8 cellular contexts compared by ENCODE assay signal in genomic region chr12:47715393-47715876, GRCh38. TPM values are rescaled to one million over a fixed set of nuclear protein-coding genes. Genes with fewer than 3 reads are reported as not detected.
DNase-seq lines count a peak whose midpoint lies in the region; ATAC-seq, FAIRE-seq and TF ChIP-seq lines count a peak whose summit lies in the region.

No MANE protein-coding gene starts in this region.

- no peak overlapping the region for H2BK120ac ChIP-seq in neuronal stem cell (ENCODE audit: low read depth, low read length)

- no peak overlapping the region for H2BK15ac ChIP-seq in neuronal stem cell (ENCODE audit: low read length)

- no peak overlapping the region for H2BK12ac ChIP-seq in neuronal stem cell (ENCODE audit: low read length)

- H2AK5ac ChIP-seq in neuronal stem cell (ENCODE audit: low read depth, low read length): peak overlapping the region; percentile 40

- no peak for FAIRE-seq in RCC 7860 (lab: Jason Lieb, UNC)

- H3K14ac ChIP-seq in neuronal stem cell (ENCODE audit: low read length): no peak overlapping the region

- H3K9me3 Mint-ChIP-seq in activated T-cell treated with anti-CD3 and anti-CD28 coated beads, Interleukin-2, amount 50 U/mL, for 72 hours: no peaks in the 10 kb centered on the region

- H3K36me3 ChIP-seq in neuronal stem cell (replicated peaks in 1 of 2; ENCODE audit: control insufficient read depth in 2 of 2, insufficient read depth in 2 of 2, low read length in 2 of 2): peaks cover 0 to 3% of the 10 kb centered on the region in 2 donors
- peaks cover 0 to 4% (median 0%) of the 10 kb centered on the region in 5 donors for H3K36me3 ChIP-seq in subcutaneous abdominal adipose tissue (ENCODE audit: control insufficient read depth in 5 of 5, insufficient read depth in 5 of 5, low read length in 5 of 5)

- H3K36me3 Mint-ChIP-seq in activated T-cell treated with anti-CD3 and anti-CD28 coated beads, Interleukin-2, amount 50 U/mL, for 72 hours (ENCODE audit: insufficient read depth in 2 of 2): no peaks in the 10 kb centered on the region

- H3K4me2 ChIP-seq in neuronal stem cell (ENCODE audit: insufficient read depth, low read length, poor library complexity, severe bottlenecking): no peak overlapping the region

- no peaks in the 10 kb centered on the region for H3K79me1 ChIP-seq in neuronal stem cell (ENCODE audit: low read depth, low read length)

- peak; percentile 67 for TF ChIP-seq CTCF in fibroblast of the aortic adventitia (IDR thresholded peaks at IDR 0.05; ENCODE audit: insufficient read depth, low read length)

- no CpG with 5 or more reads among the region's 10 CpGs for WGBS in neuronal stem cell (ENCODE audit: extremely low coverage in 2 of 2, insufficient read length in 2 of 2, insufficient replicate concordance in 1 of 2), 2 donors

- H3K4me3 ChIP-seq in fibroblast of the aortic adventitia (ENCODE audit: low read depth, low read length) (peak overlapping the region; percentile 39), neuronal stem cell (ENCODE audit: low read length in 2 of 2) (no peak overlapping the region), subcutaneous abdominal adipose tissue (ENCODE audit: low read depth in 1 of 5, low read length in 5 of 5) (peak overlapping the region in 4 of 5 donors; percentile 24 to 62 (median 29))

- H3K4me1 ChIP-seq in neuronal stem cell (ENCODE audit: control insufficient read depth in 2 of 2, insufficient read depth in 1 of 2, low read depth in 1 of 2, low read length in 2 of 2) (peaks cover 2 to 5% of the 10 kb centered on the region in 2 donors), subcutaneous abdominal adipose tissue (ENCODE audit: control insufficient read depth in 5 of 5, insufficient read depth in 5 of 5, low read length in 5 of 5) (peaks cover 16 to 47% (median 45%) of the 10 kb centered on the region in 5 donors)

- no peak overlapping the region for H3K4me3 Mint-ChIP-seq in activated T-cell treated with anti-CD3 and anti-CD28 coated beads, Interleukin-2, amount 50 U/mL, for 72 hours

- no peak overlapping the region for H4K8ac ChIP-seq in neuronal stem cell (ENCODE audit: low read depth, low read length)

- H3K27me3 ChIP-seq in neuronal stem cell (ENCODE audit: control insufficient read depth in 3 of 3, insufficient read depth in 3 of 3, low read depth in 1 of 3, low read length in 3 of 3): no peaks in the 10 kb centered on the region
- no peaks in the 10 kb centered on the region for H3K27me3 ChIP-seq in subcutaneous abdominal adipose tissue (ENCODE audit: control insufficient read depth in 5 of 5, insufficient read depth in 4 of 5, low read length in 5 of 5)

- no peak overlapping the region for H3K18ac ChIP-seq in neuronal stem cell (ENCODE audit: low read length)

- peak; percentile 71 for ATAC-seq in GM21515 (IDR thresholded peaks at IDR 0.05; ENCODE audit: unreplicated experiment)
- peak; percentile 84 to 87 for ATAC-seq in activated T-cell treated with anti-CD3 and anti-CD28 coated beads, Interleukin-2, amount 50 U/mL, for 72 hours (replicated peaks in 1 of 2)

- H3K27ac Mint-ChIP-seq in activated T-cell treated with anti-CD3 and anti-CD28 coated beads, Interleukin-2, amount 50 U/mL, for 72 hours: no peak overlapping the region

- H2BK5ac ChIP-seq in neuronal stem cell (ENCODE audit: low read length): no peak overlapping the region

- no peak overlapping the region for H4K91ac ChIP-seq in neuronal stem cell (ENCODE audit: low read depth, low read length, poor library complexity)

- H3K27ac ChIP-seq in neuronal stem cell (replicated peaks; ENCODE audit: low read length): no peak overlapping the region
- no peak overlapping the region for H3K27ac ChIP-seq in subcutaneous abdominal adipose tissue (ENCODE audit: low read depth, low read length)

- H2AFZ ChIP-seq in neuronal stem cell (ENCODE audit: low read length): no peak overlapping the region

- H3K27me3 Mint-ChIP-seq in activated T-cell treated with anti-CD3 and anti-CD28 coated beads, Interleukin-2, amount 50 U/mL, for 72 hours (ENCODE audit: low read depth): no peaks in the 10 kb centered on the region

- peak; percentile 56 for DNase-seq in CMK (ENCODE audit: low read depth)
- DNase-seq in Kasumi-1 (lab: John Stamatoyannopoulos, UW): peak; percentile 87 to 93
- DNase-seq in RCC 7860 (ENCODE audit: low spot score): peak; percentile 61
- DNase-seq in activated T-cell treated with anti-CD3 and anti-CD28 coated beads, Interleukin-2, amount 50 U/mL, for 72 hours: peak; percentile 78
- DNase-seq in fibroblast of the aortic adventitia (ENCODE audit: low read depth): peak; percentile 92
- DNase-seq in neuronal stem cell (ENCODE audit: low spot score): peak; percentile 84

- H3K4me1 Mint-ChIP-seq in activated T-cell treated with anti-CD3 and anti-CD28 coated beads, Interleukin-2, amount 50 U/mL, for 72 hours (ENCODE audit: low read depth): peaks cover 37% of the 10 kb centered on the region

- no peaks in the 10 kb centered on the region for H3K9me3 ChIP-seq in neuronal stem cell (replicated peaks in 1 of 2; ENCODE audit: control insufficient read depth in 2 of 2, insufficient read depth in 1 of 2, low read depth in 1 of 2, low read length in 2 of 2)
- no peaks in the 10 kb centered on the region for H3K9me3 ChIP-seq in subcutaneous abdominal adipose tissue (ENCODE audit: control insufficient read depth in 5 of 5, low read length in 5 of 5)

- H3K9ac ChIP-seq in neuronal stem cell (ENCODE audit: low read depth, low read length, poor library complexity) (no peak overlapping the region), subcutaneous abdominal adipose tissue (ENCODE audit: low read length in 5 of 5) (peak overlapping the region in 1 of 5 donors; percentile 59)

- no peak overlapping the region for H3K4ac ChIP-seq in neuronal stem cell (ENCODE audit: low read length)

- no peak overlapping the region for H3K23ac ChIP-seq in neuronal stem cell (ENCODE audit: low read depth, low read length, poor library complexity)

RNA-seq across cellular contexts. Expression of gene RPAP3, which starts 9.6 kb away (rescaled TPM):
- 10 to 100 TPM; 34.4 to 36.0 TPM for total RNA-seq in activated T-cell treated with anti-CD3 and anti-CD28 coated beads, Interleukin-2, amount 50 U/mL, for 72 hours
- 15.7 and 25.7 TPM in 2 replicates for total RNA-seq in fibroblast of the aortic adventitia (ENCODE audit: low replicate concordance)
- polyA plus RNA-seq in neuronal stem cell (2013, experiment 1 of 2): 49.8 TPM
- polyA plus RNA-seq in neuronal stem cell (2013, experiment 2 of 2): 50.8 TPM

RNA-seq across cellular contexts. Expression of gene ENDOU, which starts 9.9 kb away (rescaled TPM):
- under 1 TPM; 0.26 to 0.44 TPM for total RNA-seq in activated T-cell treated with anti-CD3 and anti-CD28 coated beads, Interleukin-2, amount 50 U/mL, for 72 hours
- total RNA-seq in fibroblast of the aortic adventitia (ENCODE audit: low replicate concordance): 0.36 TPM in 1 of 2 replicates, not detected in the other
- polyA plus RNA-seq in neuronal stem cell (2013, experiment 1 of 2): not detected
- 0.07 TPM for polyA plus RNA-seq in neuronal stem cell (2013, experiment 2 of 2)

RNA-seq across cellular contexts. Expression of gene RAPGEF3, which starts 43.2 kb away (rescaled TPM):
- 1 to 10 TPM in 1 of 2 donors, under 1 TPM in 1; 0.62 to 1.4 TPM for total RNA-seq in activated T-cell treated with anti-CD3 and anti-CD28 coated beads, Interleukin-2, amount 50 U/mL, for 72 hours
- 5.2 and 16.6 TPM in 2 replicates for total RNA-seq in fibroblast of the aortic adventitia (ENCODE audit: low replicate concordance)
- polyA plus RNA-seq in neuronal stem cell (2013, experiment 1 of 2): 1.3 TPM
- 1.1 TPM for polyA plus RNA-seq in neuronal stem cell (2013, experiment 2 of 2)

RNA-seq across cellular contexts. Expression of gene SLC48A1, which starts 57.6 kb away (rescaled TPM):
- 10 to 100 TPM; 14.6 to 15.2 TPM for total RNA-seq in activated T-cell treated with anti-CD3 and anti-CD28 coated beads, Interleukin-2, amount 50 U/mL, for 72 hours
- 22.0 and 25.1 TPM in 2 replicates for total RNA-seq in fibroblast of the aortic adventitia (ENCODE audit: low replicate concordance)
- polyA plus RNA-seq in neuronal stem cell (2013, experiment 1 of 2): 12.5 TPM
- polyA plus RNA-seq in neuronal stem cell (2013, experiment 2 of 2): 12.3 TPM

Comparison
In these comparisons a context has a peak if more than half of its experiments do, and no peak if none do; other contexts are left out.
1. H3K4me3 ChIP-seq: peak in fibroblast of the aortic adventitia (single experiment) and subcutaneous abdominal adipose tissue (4 of 5); none in neuronal stem cell (0 of 2).
2. Peak in every context shown above with its lines, with median percentiles within 50 percentile points of each other: DNase-seq.